Comparison of ENCODE assay signal across 9 cellular contexts in genomic region chr2:222572264-222572721, GRCh38.
DNase-seq lines count a peak whose midpoint lies in the region; ATAC-seq and TF ChIP-seq lines count a peak whose summit lies in the region.
"Had no signal": no experiment of that assay in that cellular context is flagged by ENCODE, and none has a peak within 500 bp of the region (broad histone marks: within the 10 kb centered on the region; RNA-seq: fewer than 3 reads in every experiment).

No MANE protein-coding gene starts in this region.

- H3K4me1 ChIP-seq in GM23338 (ENCODE audit: insufficient read depth) (no peaks in the 10 kb centered on the region), psoas muscle (peaks cover 48% of the 10 kb centered on the region)

- H3K27me3 ChIP-seq in GM23338 (ENCODE audit: insufficient read depth) (no peaks in the 10 kb centered on the region), psoas muscle (ENCODE audit: insufficient read depth in 3 of 3, low read length in 2 of 3) (no peaks in the 10 kb centered on the region)

- H3K4me3 ChIP-seq in GM23338 (no peak overlapping the region), psoas muscle (no peak overlapping the region)

- H3K27me3 Mint-ChIP-seq in GM23338 (ENCODE audit: insufficient read depth, low read depth, poor library complexity) = no peaks in the 10 kb centered on the region
- H3K27me3 Mint-ChIP-seq in progenitor cell of endocrine pancreas = no peaks in the 10 kb centered on the region

- no peaks in the 10 kb centered on the region for H3K9me3 ChIP-seq in psoas muscle

- no peaks in the 10 kb centered on the region for H3F3A ChIP-seq in GM23338 (replicated peaks; ENCODE audit: low read depth)

- ATAC-seq in GM23338 (no peak), psoas muscle (peak in 1 of 4 donors; percentile 6), HG03460 (IDR thresholded peaks at IDR 0.05; ENCODE audit: unreplicated experiment) (no peak)
- ATAC-seq: activated naive CD4-positive, alpha-beta T cell treated with anti-CD3 and anti-CD28 coated beads, Interleukin-2, amount 50 U/mL, for 72 hours had no signal

- DNase-seq in GM23338 (ENCODE audit: low spot score) (no peak), RPMI7951 (ENCODE audit: low read depth) (peak; percentile 37), fibroblast of gingiva (ENCODE audit: low read depth) (peak; percentile 21), psoas muscle (no peak), progenitor cell of endocrine pancreas (ENCODE audit: low spot score, unreplicated experiment) (no peak), AG08396 (ENCODE audit: low spot score) (no peak), RWPE1 (ENCODE audit: low spot score) (no peak)

- H3K27ac ChIP-seq in GM23338 (ENCODE audit: low read depth) (no peak overlapping the region), psoas muscle (peak overlapping the region; percentile 60), RWPE1 (no peak overlapping the region)

- no peak overlapping the region for H3K4me2 ChIP-seq in GM23338

- intact Hi-C loops in psoas muscle (cut with DNase I) = no loop called here

- POLR2A ChIA-PET in RWPE1 (lab: Yijun Ruan, JAX; ENCODE audit: low non-redundant PET) = no interaction called here

- H3K4me3 Mint-ChIP-seq in GM23338 (no peak overlapping the region), progenitor cell of endocrine pancreas (ENCODE audit: low read depth) (no peak overlapping the region)

- peaks cover 3% of the 10 kb centered on the region; the same call in 1 of the 2 replicates for H4K20me1 ChIP-seq in GM23338 (replicated peaks; ENCODE audit: insufficient read depth)

- no peak overlapping the region for H2AFZ ChIP-seq in GM23338

- CTCF ChIA-PET in RWPE1 (lab: Yijun Ruan, JAX) = no interaction called here

- H3K36me3 ChIP-seq in GM23338 (ENCODE audit: insufficient read depth) (no peaks in the 10 kb centered on the region), psoas muscle (ENCODE audit: insufficient read depth in 1 of 2, low read depth in 1 of 2) (peaks cover 3 to 10% of the 10 kb centered on the region in 2 donors)

- H3K79me2 ChIP-seq in GM23338 (replicated peaks; ENCODE audit: insufficient read depth) = no peaks in the 10 kb centered on the region

- 87 to 88% (median 87%) methylated on average over 6 of the region's 6 CpGs for WGBS in psoas muscle, 3 donors

- H3K36me3 Mint-ChIP-seq in GM23338 (ENCODE audit: low read depth) (peaks cover 11% of the 10 kb centered on the region; the same call in 2 of the 3 replicates), progenitor cell of endocrine pancreas (ENCODE audit: insufficient read depth) (peaks cover 10% of the 10 kb centered on the region)

- H3K4me1 Mint-ChIP-seq in GM23338 (peaks cover 19% of the 10 kb centered on the region; the same call in 2 of the 3 replicates), progenitor cell of endocrine pancreas (ENCODE audit: low read depth) (peaks cover 19% of the 10 kb centered on the region)

- H3K27ac Mint-ChIP-seq in GM23338 = peak overlapping the region; percentile 80
- H3K27ac Mint-ChIP-seq in progenitor cell of endocrine pancreas = no peak overlapping the region

- H3K9me3 Mint-ChIP-seq in GM23338 (no peaks in the 10 kb centered on the region), progenitor cell of endocrine pancreas (ENCODE audit: low read depth) (no peaks in the 10 kb centered on the region)
- H3K9me3 Mint-ChIP-seq: activated naive CD4-positive, alpha-beta T cell treated with anti-CD3 and anti-CD28 coated beads, Interleukin-2, amount 50 U/mL, for 72 hours had no signal

- no peaks in the 10 kb centered on the region for H3K9me2 ChIP-seq in GM23338 (ENCODE audit: insufficient read depth)

- no peak for TF ChIP-seq CTCF in GM23338 (conservative IDR thresholded peaks at IDR 0.05; ENCODE audit: low read depth in 2 of 2)
- TF ChIP-seq CTCF in psoas muscle (IDR thresholded peaks at IDR 0.05) = no peak
- TF ChIP-seq CTCF in progenitor cell of endocrine pancreas (IDR thresholded peaks at IDR 0.05; ENCODE audit: unreplicated experiment) = no peak
- no peak for TF ChIP-seq CTCF in RWPE1 (conservative IDR thresholded peaks at IDR 0.05; ENCODE audit: low read depth)

TF ChIP-seq in GM23338, 12 proteins besides CTCF, POLR2A, EP300 and RAD21 (continues in another document):
- TF ChIP-seq NANOG (IDR thresholded peaks at IDR 0.05; ENCODE audit: borderline replicate concordance) = no peak
- TF ChIP-seq CREB1 (CRISPR knock-in tag; IDR thresholded peaks at IDR 0.05; ENCODE audit: low read depth) = no peak
- no peak for TF ChIP-seq EZH2 (IDR thresholded peaks at IDR 0.05; ENCODE audit: low read depth, unreplicated experiment)
- no peak for TF ChIP-seq STAT1 (IDR thresholded peaks at IDR 0.05; ENCODE audit: unreplicated experiment)
- TF ChIP-seq JUNB (IDR thresholded peaks at IDR 0.05; ENCODE audit: unreplicated experiment) = no peak
- TF ChIP-seq REST (IDR thresholded peaks at IDR 0.05; ENCODE audit: unreplicated experiment) = no peak
- TF ChIP-seq POLR2AphosphoS5 (IDR thresholded peaks at IDR 0.05; ENCODE audit: low read depth) = no peak

Comparison
In these comparisons a context has a peak if more than half of its experiments do, and no peak if none do; other contexts are left out.
1. DNase-seq: peak in RPMI7951 (single experiment) and fibroblast of gingiva (single experiment); none in GM23338 (single experiment), psoas muscle (0 of 2), progenitor cell of endocrine pancreas (single experiment), AG08396 (single experiment) and RWPE1 (single experiment).